In the genomic region with DNA sequence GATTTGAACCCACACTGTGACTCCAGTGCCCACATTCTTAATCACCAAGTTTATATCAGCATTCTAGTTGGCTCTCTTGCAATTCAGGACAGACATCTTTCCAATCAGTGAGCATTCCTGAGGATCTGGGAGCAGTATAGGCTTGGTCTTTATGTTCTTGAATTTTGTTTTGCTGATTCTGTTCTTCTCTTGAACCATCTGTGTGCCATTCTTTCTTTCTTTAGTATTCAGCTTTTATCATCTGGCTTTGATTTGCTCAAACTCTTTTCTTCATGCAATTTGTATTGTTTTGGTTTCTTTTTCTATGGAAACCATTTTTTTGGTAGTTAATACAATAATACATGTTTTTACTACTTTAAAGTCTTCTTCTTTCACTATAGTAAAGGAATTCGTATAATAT, we compare ENCODE assay signal across 22 cellular contexts.
"Had no signal": no experiment of that assay in that cellular context is flagged by ENCODE, and none has a peak within 500 bp of the region (broad histone marks: within the 10 kb centered on the region; RNA-seq: fewer than 3 reads in every experiment).

No MANE protein-coding gene starts in this region.

- H3K36me3 ChIP-seq: SJSA1 had no signal

- H3K9me3 ChIP-seq: SJSA1 had no signal

- H3K27me3 ChIP-seq: SJSA1 had no signal

- H3K4me1 ChIP-seq: SJSA1 had no signal

- H3K4me3 ChIP-seq: K562, SJSA1, SK-N-MC had no signal

- FAIRE-seq: K562, RCC 7860 had no signal

- DNase-seq: Kasumi-1, MM.1S, NCI-H1092 treated with DMSO at 0.1 percent for 48 hours, NCI-H1436, NCI-H187, NCI-H2029, NCI-H2081 treated with DMSO at 0.1 percent for 48 hours, NCI-H2171, NCI-H226, NCI-H446, NCI-H510A, NCI-H524 treated with DMSO at 0.1 percent for 48 hours, NCI-H69, NCI-H774, Right ventricle myocardium superior, RPMI8226, SIG-M5 had no signal

- H3K27ac ChIP-seq: KMS-11, SJSA1, SK-N-MC had no signal

- ATAC-seq: K562 had no signal
